In genomic region chr11:108543316-108543955, GRCh38 we compare ENCODE assay signal across 22 cellular contexts. TPM values are rescaled to one million over a fixed set of nuclear protein-coding genes. Genes with fewer than 3 reads are reported as not detected.
DNase-seq lines count a peak whose midpoint lies in the region; ATAC-seq and TF ChIP-seq lines count a peak whose summit lies in the region.
"Had no signal": no experiment of that assay in that cellular context is flagged by ENCODE, and none has a peak within 500 bp of the region (broad histone marks: within the 10 kb centered on the region; RNA-seq: fewer than 3 reads in every experiment).

No MANE protein-coding gene starts in this region.

- no peaks in the 10 kb centered on the region for H3K79me2 ChIP-seq in OCI-LY3 (ENCODE audit: low read length)

- no peak overlapping the region for H3K9ac ChIP-seq in OCI-LY3 (ENCODE audit: low read length)
- H3K9ac ChIP-seq: BLaER1, KMS-11, SK-N-SH had no signal

- no peaks in the 10 kb centered on the region for H3K36me3 ChIP-seq in OCI-LY3 (replicated peaks; ENCODE audit: low read depth, low read length)
- H3K36me3 ChIP-seq: BLaER1 had no signal

- no peaks in the 10 kb centered on the region for H4K20me1 ChIP-seq in OCI-LY3 (ENCODE audit: insufficient read depth, low read length)
- H4K20me1 ChIP-seq: BLaER1 had no signal

- H3K4me1 ChIP-seq in OCI-LY3 (ENCODE audit: low read length) = no peaks in the 10 kb centered on the region
- H3K4me1 ChIP-seq: BLaER1 had no signal

- H3K27ac ChIP-seq in OCI-LY3 (ENCODE audit: low read length) = no peak overlapping the region
- peak overlapping the region in 11 of 21 experiments; percentile 15 to 81 (median 36) for H3K27ac ChIP-seq in skin epidermis
- H3K27ac ChIP-seq: BLaER1, KMS-11 had no signal

- H2AFZ ChIP-seq in OCI-LY3 (ENCODE audit: low read depth, low read length) = no peak overlapping the region

- no peaks in the 10 kb centered on the region for H3K27me3 ChIP-seq in OCI-LY3 (ENCODE audit: low read depth, low read length)
- H3K27me3 ChIP-seq: BLaER1 had no signal

- DNase-seq in myocyte (ENCODE audit: low read depth) = peak; percentile 68
- DNase-seq in glomerular visceral epithelial cell (ENCODE audit: extremely low spot score) = no peak
- no peak for DNase-seq in OCI-M2 (lab: John Stamatoyannopoulos, UW; ENCODE audit: unreplicated experiment)
- DNase-seq in NCI-H1417 treated with DMSO at 0.1 percent for 48 hours (lab: John Stamatoyannopoulos, UW) = no peak
- DNase-seq: CD4-positive, CD25-positive, alpha-beta regulatory T cell; HCEC 1CT; NCI-H1048; NCI-H1417; NCI-H1694 treated with DMSO at 0.1 percent for 48 hours; NCI-H2081 treated with DMSO at 0.1 percent for 48 hours; NCI-H2171; NCI-H226; NCI-H510A; NCI-H69; OCI-M1; SK-N-SH had no signal

- ATAC-seq in esophagus mucosa (peak; percentile 47), GM18909 (IDR thresholded peaks at IDR 0.05; ENCODE audit: poor library complexity, unreplicated experiment) (no peak)

- TF ChIP-seq CTCF in OCI-LY3 (IDR thresholded peaks at IDR 0.05; ENCODE audit: low read depth, low read length) = no peak

- H3K4me3 ChIP-seq in OCI-LY3 (ENCODE audit: low read length) = no peak overlapping the region
- H3K4me3 ChIP-seq in skin epidermis = no peak overlapping the region
- H3K4me3 ChIP-seq: BLaER1 had no signal

- peak overlapping the region; percentile 22 for H3K4me2 ChIP-seq in OCI-LY3 (ENCODE audit: low read length)
- H3K4me2 ChIP-seq: BLaER1, KMS-11, SK-N-SH had no signal

- H3K9me3 ChIP-seq in OCI-LY3 (ENCODE audit: insufficient read depth, low read length) = no peaks in the 10 kb centered on the region
- H3K9me3 ChIP-seq: BLaER1, SK-N-SH had no signal

RNA-seq across cellular contexts. Expression of gene POGLUT3, which starts 45.3 kb away (rescaled TPM):
- total RNA-seq in esophagus mucosa (15.1 TPM), myocyte (22.1 and 22.3 TPM in 2 replicates)
- polyA plus RNA-seq in myocyte (2012) = 15.8 TPM

RNA-seq across cellular contexts. Expression of gene EXPH5, which starts 50.1 kb away (rescaled TPM):
- total RNA-seq in esophagus mucosa (24.6 TPM), myocyte (1.3 and 1.5 TPM in 2 replicates)
- 1.2 TPM for polyA plus RNA-seq in myocyte (2012)

Comparison
In these comparisons a context has a peak if more than half of its experiments do, and no peak if none do; other contexts are left out.
1. RNA of gene EXPH5, which starts 50.1 kb away (total RNA-seq): 24.6 TPM in esophagus mucosa (single experiment); 1.3 to 1.5 TPM in myocyte; every median in the first group is over 10 times any median in the second.